Comparison of ENCODE assay signal across 8 cellular contexts in the genomic region with DNA sequence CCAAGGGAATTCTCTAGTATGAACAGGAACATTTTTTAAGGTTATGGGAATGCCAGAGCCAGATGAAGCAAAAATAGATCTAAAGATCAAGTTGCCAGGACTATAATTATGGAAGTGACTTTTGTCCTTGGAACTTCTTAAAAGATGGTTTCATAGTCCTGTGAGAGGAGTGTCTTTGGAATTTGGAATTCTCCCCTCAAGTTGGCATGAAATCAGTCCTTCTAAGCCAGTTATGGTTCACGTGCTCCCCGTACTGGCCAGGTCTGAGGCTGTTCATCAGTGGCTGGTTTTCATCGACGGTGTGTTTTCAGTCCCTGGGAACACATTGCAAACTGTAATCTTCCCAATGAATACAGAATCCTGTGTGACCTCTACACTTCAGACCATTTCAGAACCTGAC.
"Had no signal": no experiment of that assay in that cellular context is flagged by ENCODE, and none has a peak within 500 bp of the region (broad histone marks: within the 10 kb centered on the region; RNA-seq: fewer than 3 reads in every experiment).

No MANE protein-coding gene starts in this region.

- H3K4me1 ChIP-seq: HAP-1 had no signal

- H3K36me3 ChIP-seq: HAP-1 had no signal

- H3K4me3 ChIP-seq: GM23338, HAP-1 had no signal

- H3K4me2 ChIP-seq: GM23338, KMS-11 had no signal

- H3K9me3 Mint-ChIP-seq: HFFc6 had no signal

- H3K27ac Mint-ChIP-seq: GM23338, HFFc6 had no signal

- H3K9ac ChIP-seq: KMS-11 had no signal

- H3K9me3 ChIP-seq: HAP-1 had no signal

- ATAC-seq: GM23338, HCT116 had no signal

- H3K4me3 Mint-ChIP-seq: GM23338, HFFc6 had no signal

- DNase-seq: H7, HFFc6, IMR-90, KBM-7 had no signal

- H2AFZ ChIP-seq: GM23338 had no signal

- H3K27ac ChIP-seq: KMS-11 had no signal
